35 cellular contexts compared by ENCODE assay signal in genomic region chr3:54083901-54084300, GRCh38. TPM values are rescaled to one million over a fixed set of nuclear protein-coding genes. Genes with fewer than 3 reads are reported as not detected.
"Had no signal": no experiment of that assay in that cellular context is flagged by ENCODE, and none has a peak within 500 bp of the region (broad histone marks: within the 10 kb centered on the region; RNA-seq: fewer than 3 reads in every experiment).

No MANE protein-coding gene starts in this region.

- H3K4me1 ChIP-seq: adrenal gland, body of pancreas, breast epithelium had no signal

- DNase-seq: activated B cell treated with CpG ODN at 0.5 μM for 24 hours; activated CD4-positive, alpha-beta memory T cell treated with anti-CD3 and anti-CD28 coated beads for 36 hours; activated CD4-positive, alpha-beta T cell treated with anti-CD3 and anti-CD28 coated beads for 4 hours; activated CD4-positive, alpha-beta T cell treated with anti-CD3 and anti-CD28 coated beads, Interleukin-2, amount 50 U/mL, for 1 hour; activated CD4-positive, alpha-beta T cell treated with anti-CD3 and anti-CD28 coated beads, Interleukin-2, amount 50 U/mL, for 4 hours; activated CD4-positive, CD25-positive, alpha-beta regulatory T cell treated with anti-CD3 and anti-CD28 coated beads, Interleukin-2, amount 50 U/mL, for 72 hours; activated CD8-positive, alpha-beta memory T cell treated with anti-CD3 and anti-CD28 coated beads, Interleukin-2, amount 50 U/mL, for 4 hours; activated CD8-positive, alpha-beta T cell treated with anti-CD3 and anti-CD28 coated beads for 36 hours; activated effector memory CD4-positive, alpha-beta T cell treated with anti-CD3 and anti-CD28 coated beads, Interleukin-2, amount 50 U/mL, for 16 hours; activated gamma-delta T cell treated with Interleukin-2 at 50 U/mL for 16 hours; activated naive CD4-positive, alpha-beta T cell; activated naive CD4-positive, alpha-beta T cell treated with anti-CD3 and anti-CD28 coated beads for 36 hours; activated naive CD4-positive, alpha-beta T cell treated with anti-CD3 and anti-CD28 coated beads, Interleukin-2, amount 50 U/mL, for 16 hours; activated naive CD8-positive, alpha-beta T cell treated with anti-CD3 and anti-CD28 coated beads for 36 hours; activated T-cell treated with anti-CD3 and anti-CD28 coated beads for 4 hours; activated T-cell treated with anti-CD3 and anti-CD28 coated beads, Interleukin-2, amount 50 U/mL, for 1 hour; activated T-cell treated with anti-CD3 and anti-CD28 coated beads, Interleukin-2, amount 50 U/mL, for 4 hours; activated T-cell treated with anti-CD3 and anti-CD28 coated beads, Interleukin-2, amount 50 U/mL, for 72 hours; adrenal gland; amniotic stem cell; aorta; body of pancreas; brain microvascular endothelial cell; central memory CD4-positive, alpha-beta T cell; T-helper 1 cell; T-helper 2 cell; T-helper 9 cell had no signal

- H3K4me3 Mint-ChIP-seq: activated B cell treated with CpG ODN at 0.5 μM for 24 hours; activated CD4-positive, alpha-beta memory T cell treated with anti-CD3 and anti-CD28 coated beads for 36 hours; activated CD8-positive, alpha-beta T cell treated with anti-CD3 and anti-CD28 coated beads for 36 hours; activated naive CD4-positive, alpha-beta T cell treated with anti-CD3 and anti-CD28 coated beads for 36 hours; activated naive CD8-positive, alpha-beta T cell treated with anti-CD3 and anti-CD28 coated beads for 36 hours; activated T-cell treated with anti-CD3 and anti-CD28 coated beads, Interleukin-2, amount 50 U/mL, for 4 hours; activated T-cell treated with anti-CD3 and anti-CD28 coated beads, Interleukin-2, amount 50 U/mL, for 72 hours; activated T-helper 1 cell treated with anti-CD3 and anti-CD28 coated beads, Interleukin-12 subunit alpha, Interleukin-12 subunit beta, Interleukin-2, Interleukin-4 antibody, amounts not matched to agents 30 ng/mL and 10 ng/mL and 1 ng/mL, durations not matched to agents 14 hours and 24 hours and 36 hours; activated T-helper 17 cell treated with anti-CD3 and anti-CD28 coated beads, Interleukin-2, amount 50 U/mL, for 72 hours; T-helper 1 cell treated with Interleukin-12 subunit alpha and Interleukin-12 subunit beta and Interleukin-4 antibody, amounts not matched to agents 30 μg/mL and 1 μg/mL, for 36 hours; T-helper 2 cell treated with Interferon-gamma antibody and Interleukin-4, amounts not matched to agents 5 μg/mL and 100 μg/mL, for 36 hours had no signal

- H3K27ac ChIP-seq: adrenal gland, body of pancreas, brain microvascular endothelial cell, breast epithelium, VCaP had no signal

- H3K9me3 Mint-ChIP-seq: activated B cell treated with CpG ODN at 0.5 μM for 24 hours; activated CD4-positive, alpha-beta memory T cell treated with anti-CD3 and anti-CD28 coated beads for 36 hours; activated CD8-positive, alpha-beta T cell treated with anti-CD3 and anti-CD28 coated beads for 36 hours; activated naive CD4-positive, alpha-beta T cell treated with anti-CD3 and anti-CD28 coated beads for 36 hours; activated naive CD4-positive, alpha-beta T cell treated with anti-CD3 and anti-CD28 coated beads, Interleukin-2, amount 50 U/mL, for 72 hours; activated naive CD8-positive, alpha-beta T cell treated with anti-CD3 and anti-CD28 coated beads for 36 hours; activated T-cell treated with anti-CD3 and anti-CD28 coated beads, Interleukin-2, amount 50 U/mL, for 4 hours; activated T-helper 1 cell treated with anti-CD3 and anti-CD28 coated beads, Interleukin-12 subunit alpha, Interleukin-12 subunit beta, Interleukin-2, Interleukin-4 antibody, amounts not matched to agents 30 ng/mL and 10 ng/mL and 1 ng/mL, durations not matched to agents 14 hours and 24 hours and 36 hours; activated T-helper 17 cell treated with anti-CD3 and anti-CD28 coated beads, Interleukin-2, amount 50 U/mL, for 72 hours; T-helper 1 cell treated with Interleukin-12 subunit alpha and Interleukin-12 subunit beta and Interleukin-4 antibody, amounts not matched to agents 30 μg/mL and 1 μg/mL, for 36 hours; T-helper 2 cell treated with Interferon-gamma antibody and Interleukin-4, amounts not matched to agents 5 μg/mL and 100 μg/mL, for 36 hours had no signal

- H3K36me3 Mint-ChIP-seq: activated CD4-positive, alpha-beta memory T cell treated with anti-CD3 and anti-CD28 coated beads for 36 hours; activated naive CD8-positive, alpha-beta T cell treated with anti-CD3 and anti-CD28 coated beads for 36 hours had no signal

- ATAC-seq: activated CD8-positive, alpha-beta T cell treated with anti-CD3 and anti-CD28 coated beads for 36 hours; activated naive CD4-positive, alpha-beta T cell treated with anti-CD3 and anti-CD28 coated beads, Interleukin-2, amount 50 U/mL, for 72 hours; activated T-cell treated with anti-CD3 and anti-CD28 coated beads, Interleukin-2, amount 50 U/mL, for 4 hours; activated T-cell treated with anti-CD3 and anti-CD28 coated beads, Interleukin-2, amount 50 U/mL, for 72 hours; activated T-helper 17 cell treated with anti-CD3 and anti-CD28 coated beads, Interleukin-2, amount 50 U/mL, for 72 hours; body of pancreas had no signal

- H3K4me3 ChIP-seq: adrenal gland, body of pancreas, breast epithelium had no signal

- H3K4me1 Mint-ChIP-seq: activated B cell treated with CpG ODN at 0.5 μM for 24 hours; activated naive CD8-positive, alpha-beta T cell treated with anti-CD3 and anti-CD28 coated beads for 36 hours; activated T-helper 17 cell treated with anti-CD3 and anti-CD28 coated beads, Interleukin-2, amount 50 U/mL, for 72 hours had no signal

- H3K9me3 ChIP-seq: adrenal gland, body of pancreas, breast epithelium had no signal

- H3K27ac Mint-ChIP-seq: activated B cell treated with CpG ODN at 0.5 μM for 24 hours; activated CD4-positive, alpha-beta memory T cell treated with anti-CD3 and anti-CD28 coated beads for 36 hours; activated CD8-positive, alpha-beta T cell treated with anti-CD3 and anti-CD28 coated beads for 36 hours; activated naive CD4-positive, alpha-beta T cell treated with anti-CD3 and anti-CD28 coated beads for 36 hours; activated naive CD4-positive, alpha-beta T cell treated with anti-CD3 and anti-CD28 coated beads, Interleukin-2, amount 50 U/mL, for 72 hours; activated naive CD8-positive, alpha-beta T cell treated with anti-CD3 and anti-CD28 coated beads for 36 hours; activated T-cell treated with anti-CD3 and anti-CD28 coated beads, Interleukin-2, amount 50 U/mL, for 72 hours; activated T-helper 1 cell treated with anti-CD3 and anti-CD28 coated beads, Interleukin-12 subunit alpha, Interleukin-12 subunit beta, Interleukin-2, Interleukin-4 antibody, amounts not matched to agents 30 ng/mL and 10 ng/mL and 1 ng/mL, durations not matched to agents 14 hours and 24 hours and 36 hours; activated T-helper 17 cell treated with anti-CD3 and anti-CD28 coated beads, Interleukin-2, amount 50 U/mL, for 72 hours; T-helper 1 cell treated with Interleukin-12 subunit alpha and Interleukin-12 subunit beta and Interleukin-4 antibody, amounts not matched to agents 30 μg/mL and 1 μg/mL, for 36 hours; T-helper 2 cell treated with Interferon-gamma antibody and Interleukin-4, amounts not matched to agents 5 μg/mL and 100 μg/mL, for 36 hours had no signal

RNA-seq across cellular contexts. Expression of gene CACNA2D3, which starts 38.5 kb away (rescaled TPM):
- total RNA-seq: activated B cell treated with CpG ODN at 0.5 μM for 24 hours; activated CD4-positive, alpha-beta memory T cell treated with anti-CD3 and anti-CD28 coated beads for 36 hours; activated CD8-positive, alpha-beta memory T cell treated with anti-CD3 and anti-CD28 coated beads for 36 hours; activated CD8-positive, alpha-beta T cell treated with anti-CD3 and anti-CD28 coated beads for 36 hours; activated naive CD4-positive, alpha-beta T cell treated with anti-CD3 and anti-CD28 coated beads for 36 hours; activated naive CD4-positive, alpha-beta T cell treated with anti-CD3 and anti-CD28 coated beads, Interleukin-2, amount 50 U/mL, for 72 hours; activated naive CD8-positive, alpha-beta T cell treated with anti-CD3 and anti-CD28 coated beads for 36 hours; activated T-cell treated with anti-CD3 and anti-CD28 coated beads, Interleukin-2, amount 50 U/mL, for 4 hours; activated T-cell treated with anti-CD3 and anti-CD28 coated beads, Interleukin-2, amount 50 U/mL, for 72 hours; activated T-helper 1 cell treated with anti-CD3 and anti-CD28 coated beads, Interleukin-12 subunit alpha, Interleukin-12 subunit beta, Interleukin-2, Interleukin-4 antibody, amounts not matched to agents 30 ng/mL and 10 ng/mL and 1 ng/mL, durations not matched to agents 14 hours and 24 hours and 36 hours; activated T-helper 17 cell treated with anti-CD3 and anti-CD28 coated beads, Interleukin-2, amount 50 U/mL, for 72 hours; body of pancreas had no signal
